Comparison of ENCODE assay signal across 1 cellular context in genomic region chr19:57465680-57466381, GRCh38.
TF ChIP-seq lines count a peak whose summit lies in the region.

No MANE protein-coding gene starts in this region.

TF ChIP-seq in SK-N-SH, 30 proteins besides CTCF, POLR2A, EP300 and RAD21:
- TF ChIP-seq SIN3A (IDR thresholded peaks at IDR 0.05; ENCODE audit: borderline replicate concordance, low read depth, low read length) (no peak), TCF12 (IDR thresholded peaks at IDR 0.05) (no peak), SMC3 (IDR thresholded peaks at IDR 0.05; ENCODE audit: low read depth, low read length) (peak; percentile 15; the same call in 1 of the 2 replicates)
